17 cellular contexts compared by ENCODE assay signal in the genomic region with DNA sequence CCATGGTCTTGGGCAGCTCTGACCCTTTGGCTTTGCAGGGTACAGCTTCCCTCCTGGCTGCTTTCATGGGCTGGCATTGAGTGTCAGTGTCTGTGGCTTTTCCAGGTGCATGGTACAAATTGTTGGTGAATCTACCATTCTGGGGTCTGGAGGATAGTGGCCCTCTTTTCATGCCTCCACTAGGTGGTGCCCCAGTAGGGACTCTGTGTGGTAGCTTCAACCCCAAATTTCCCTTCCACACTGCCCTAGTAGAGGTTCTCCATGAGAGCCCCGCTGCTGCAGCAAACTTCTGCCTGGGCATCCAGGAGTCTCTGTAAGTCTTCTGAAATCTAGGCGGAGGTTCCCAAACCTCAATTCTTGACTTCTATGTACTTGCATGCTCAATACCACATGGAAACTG.
"Had no signal": no experiment of that assay in that cellular context is flagged by ENCODE, and none has a peak within 500 bp of the region (broad histone marks: within the 10 kb centered on the region; RNA-seq: fewer than 3 reads in every experiment).

No MANE protein-coding gene starts in this region.

- H3K27ac Mint-ChIP-seq: activated naive CD8-positive, alpha-beta T cell treated with anti-CD3 and anti-CD28 coated beads, Interleukin-2, amount 10 ng/mL, durations not matched to agents 7 days and 5 days; activated T-helper 1 cell treated with anti-CD3 and anti-CD28 coated beads, Interleukin-12 subunit alpha, Interleukin-12 subunit beta, Interleukin-2, Interleukin-4 antibody, amounts not matched to agents 30 ng/mL and 10 ng/mL and 1 ng/mL, durations not matched to agents 14 hours and 24 hours and 36 hours; brain; immature natural killer cell; natural killer cell; T-helper 17 cell had no signal

- H3K4me1 Mint-ChIP-seq: activated naive CD8-positive, alpha-beta T cell treated with anti-CD3 and anti-CD28 coated beads, Interleukin-2, amount 10 ng/mL, durations not matched to agents 7 days and 5 days; immature natural killer cell; natural killer cell; T-helper 17 cell had no signal

- ATAC-seq: natural killer cell; stimulated activated naive CD8-positive, alpha-beta T cell treated with anti-CD3 and anti-CD28 coated beads, Interleukin-15, Interleukin-2, amounts not matched to agents 100 U/mL and 50 U/mL, for 24 hours; T-helper 17 cell had no signal

- H3K9me3 ChIP-seq: right atrium auricular region, suprapubic skin, upper lobe of left lung had no signal

- H3K4me3 ChIP-seq: right atrium auricular region, skin epidermis, suprapubic skin, upper lobe of left lung had no signal

- H3K36me3 Mint-ChIP-seq: activated naive CD8-positive, alpha-beta T cell treated with anti-CD3 and anti-CD28 coated beads, Interleukin-2, amount 10 ng/mL, durations not matched to agents 7 days and 5 days; brain; immature natural killer cell had no signal

- H3K27ac ChIP-seq: right atrium auricular region, skin epidermis, suprapubic skin, upper lobe of left lung had no signal

- H3K4me3 Mint-ChIP-seq: activated naive CD8-positive, alpha-beta T cell treated with anti-CD3 and anti-CD28 coated beads, Interleukin-2, amount 10 ng/mL, durations not matched to agents 7 days and 5 days; activated T-helper 1 cell treated with anti-CD3 and anti-CD28 coated beads, Interleukin-12 subunit alpha, Interleukin-12 subunit beta, Interleukin-2, Interleukin-4 antibody, amounts not matched to agents 30 ng/mL and 10 ng/mL and 1 ng/mL, durations not matched to agents 14 hours and 24 hours and 36 hours; brain; immature natural killer cell; natural killer cell; T-helper 17 cell had no signal

- H3K4me1 ChIP-seq: right atrium auricular region, suprapubic skin, upper lobe of left lung had no signal

- H3K27me3 ChIP-seq: right atrium auricular region, suprapubic skin, upper lobe of left lung had no signal

- H3K27me3 Mint-ChIP-seq: activated naive CD8-positive, alpha-beta T cell treated with anti-CD3 and anti-CD28 coated beads, Interleukin-2, amount 10 ng/mL, durations not matched to agents 7 days and 5 days; brain; T-helper 17 cell had no signal

- DNase-seq: activated CD4-positive, alpha-beta T cell treated with anti-CD3 and anti-CD28 coated beads, Interleukin-2, amount 50 U/mL, for 1 hour; activated CD4-positive, CD25-positive, alpha-beta regulatory T cell; activated CD8-positive, alpha-beta memory T cell treated with anti-CD3 and anti-CD28 coated beads for 24 hours; activated naive CD8-positive, alpha-beta T cell treated with anti-CD3 and anti-CD28 coated beads, Interleukin-2, amount 10 ng/mL, durations not matched to agents 7 days and 5 days; immature natural killer cell; mesenchymal stem cell; natural killer cell; nucleus accumbens; stimulated activated CD4-positive, alpha-beta T cell treated with anti-CD3 and anti-CD28 coated beads, Interleukin-4, amount 100 ng/mL, for 24 hours; stimulated activated naive CD8-positive, alpha-beta T cell treated with anti-CD3 and anti-CD28 coated beads, Interleukin-15, Interleukin-2, amounts not matched to agents 100 U/mL and 50 U/mL, for 24 hours; T-helper 17 cell; upper lobe of left lung had no signal

- H3K36me3 ChIP-seq: right atrium auricular region, suprapubic skin, upper lobe of left lung had no signal
